In genomic region chr7:32518534-32519140, GRCh38 we compare ENCODE assay signal across 13 cellular contexts. TPM values are rescaled to one million over a fixed set of nuclear protein-coding genes. Genes with fewer than 3 reads are reported as not detected.
DNase-seq lines count a peak whose midpoint lies in the region; ATAC-seq, FAIRE-seq and TF ChIP-seq lines count a peak whose summit lies in the region.
"Had no signal": no experiment of that assay in that cellular context is flagged by ENCODE, and none has a peak within 500 bp of the region (broad histone marks: within the 10 kb centered on the region; RNA-seq: fewer than 3 reads in every experiment).

No MANE protein-coding gene starts in this region.

- H3F3A ChIP-seq in PC-3 (ENCODE audit: low read length, unreplicated experiment) = no peaks in the 10 kb centered on the region

- BruUV-seq in PC-3 (replicated peaks; lab: Mats Ljungman, UMichigan) = no TSS peak

- no peak overlapping the region for H2AFZ ChIP-seq in PC-3 (ENCODE audit: low read length)

- FAIRE-seq in GM12892 (lab: Jason Lieb, UNC) = no peak

- TF ChIP-seq POLR2A in GM12892 (IDR thresholded peaks at IDR 0.05; ENCODE audit: low read depth, low read length) = no peak

- no peaks in the 10 kb centered on the region for H4K20me1 ChIP-seq in PC-3 (ENCODE audit: low read length)

- no peak overlapping the region for H3K27ac ChIP-seq in PC-3 (ENCODE audit: low read length)
- H3K27ac ChIP-seq: colonic mucosa, SK-N-MC, suprapubic skin had no signal

- CTCF ChIA-PET in PC-3 (lab: Charles Lee) = no interaction called here

- H3K4me1 ChIP-seq in PC-3 (ENCODE audit: insufficient read depth, low read length) = no peaks in the 10 kb centered on the region
- H3K4me1 ChIP-seq: colonic mucosa had no signal

- no peak overlapping the region for H3K4me2 ChIP-seq in PC-3 (ENCODE audit: low read length)

- H3K9me3 ChIP-seq in PC-3 (ENCODE audit: low read length) = peaks cover 26% of the 10 kb centered on the region
- H3K9me3 ChIP-seq: colonic mucosa, suprapubic skin had no signal

- in situ Hi-C loops in ACHN (cut with HindIII; ENCODE audit: low pct_ligation_motif_present, low pct_unique_long_range_greater_than_20kb, low sequenced_read_pairs) = no loop called here

- intact Hi-C loops in PC-3 (cut with micrococcal nuclease) = no loop called here

- TF ChIP-seq CTCF in PC-3 (conservative IDR thresholded peaks at IDR 0.05; ENCODE audit: low read depth, low read length) (no peak), fibroblast of the aortic adventitia (IDR thresholded peaks at IDR 0.05; ENCODE audit: insufficient read depth, low read length) (no peak)

- no peak for ATAC-seq in PC-3
- ATAC-seq in GM19463 (IDR thresholded peaks at IDR 0.05; ENCODE audit: unreplicated experiment) = no peak
- ATAC-seq: activated CD4-positive, alpha-beta T cell treated with anti-CD3 and anti-CD28 coated beads for 36 hours had no signal

- H3K79me2 ChIP-seq in PC-3 (ENCODE audit: low read length) = peaks cover 7% of the 10 kb centered on the region; the same call in 1 of the 2 replicates

- POLR2A ChIA-PET in PC-3 (lab: Charles Lee; ENCODE audit: unreplicated experiment) = no interaction called here

- H3K27me3 ChIP-seq in PC-3 (ENCODE audit: low read length) = no peaks in the 10 kb centered on the region
- H3K27me3 ChIP-seq: colonic mucosa, suprapubic skin had no signal

- no peak overlapping the region for H3K9ac ChIP-seq in PC-3 (ENCODE audit: low read length)

- H3K9me2 ChIP-seq in PC-3 (replicated peaks; ENCODE audit: low read length) = no peaks in the 10 kb centered on the region

- H3K36me3 ChIP-seq in PC-3 (ENCODE audit: low read depth, low read length) = peaks cover 67% of the 10 kb centered on the region
- H3K36me3 ChIP-seq: colonic mucosa, suprapubic skin had no signal

- H3K4me3 ChIP-seq in PC-3 (ENCODE audit: low read length) (no peak overlapping the region), fibroblast of the aortic adventitia (ENCODE audit: low read depth, low read length) (no peak overlapping the region)
- H3K4me3 ChIP-seq: colonic mucosa, SK-N-MC, suprapubic skin had no signal

- DNase-seq in ACHN = peak; percentile 75
- DNase-seq in H4 (ENCODE audit: low spot score) = peak; percentile 78
- peak; percentile 49 for DNase-seq in PC-3
- DNase-seq in fibroblast of the aortic adventitia (ENCODE audit: low read depth) = peak; percentile 43
- DNase-seq in GM12892 (ENCODE audit: insufficient read length) = no peak
- no peak for DNase-seq in NCI-H2107 (lab: John Stamatoyannopoulos, UW)
- no peak for DNase-seq in dedifferentiated amniotic fluid mesenchymal stem cell (ENCODE audit: extremely low spot score)
- DNase-seq: activated CD4-positive, alpha-beta T cell treated with anti-CD3 and anti-CD28 coated beads for 36 hours; colonic mucosa; midbrain had no signal

RNA-seq across cellular contexts. Expression of gene AVL9, which starts 23.3 kb away (rescaled TPM):
- total RNA-seq in H4 (2014; rRNA removed; shearing (Covaris generic)) = 41.3 and 42.8 TPM in 2 replicates
- total RNA-seq in PC-3 (2014; rRNA removed) = 11.3 and 13.2 TPM in 2 replicates
- 16.2 and 26.9 TPM in 2 replicates for total RNA-seq in fibroblast of the aortic adventitia (ENCODE audit: low replicate concordance)
- polyA plus RNA-seq in GM12892 (2012; ENCODE audit: missing spikeins) = 16.9 TPM

RNA-seq across cellular contexts. Expression of gene LSM5, which starts 28.5 kb away (rescaled TPM):
- 157 and 290 TPM in 2 replicates for total RNA-seq in H4 (2014; rRNA removed; shearing (Covaris generic))
- total RNA-seq in PC-3 (2014; rRNA removed) (24.8 and 38.9 TPM in 2 replicates), fibroblast of the aortic adventitia (ENCODE audit: low replicate concordance) (50.8 and 64.9 TPM in 2 replicates)
- 102 TPM for polyA plus RNA-seq in GM12892 (2012; ENCODE audit: missing spikeins)

Comparison
In these comparisons a context has a peak if more than half of its experiments do, and no peak if none do; other contexts are left out.
1. DNase-seq: peak in ACHN (single experiment), H4 (single experiment), PC-3 (single experiment) and fibroblast of the aortic adventitia (single experiment); none in GM12892 (single experiment), NCI-H2107 (single experiment) and dedifferentiated amniotic fluid mesenchymal stem cell (single experiment).